In genomic region chrX:68710870-68711576, GRCh38 we compare ENCODE assay signal across 8 cellular contexts.
A peak's percentile ranks its signal among the peaks of the same experiment; 100 is the strongest.
DNase-seq lines count a peak whose midpoint lies in the region; ATAC-seq, FAIRE-seq and TF ChIP-seq lines count a peak whose summit lies in the region.

No MANE protein-coding gene starts in this region.

- POLR2A ChIA-PET in AG04449 (lab: Yijun Ruan, JAX) = no interaction called here

- no peak overlapping the region for H3K4me3 Mint-ChIP-seq in activated T-helper 17 cell treated with anti-CD3 and anti-CD28 coated beads, Interleukin-2, amount 50 U/mL, for 72 hours

- CTCF ChIA-PET in AG04449 (lab: Yijun Ruan, JAX) = interaction anchor here (0.5 to 5.8 kb wide), 17 partner anchors 8 to 528 kb away, joined by 3 to 69 read pairs (median 4); no protein-coding TSS in a partner anchor

- H3K4me3 ChIP-seq in AG04449 (ENCODE audit: low read depth, low read length) (no peak overlapping the region), GM12864 (ENCODE audit: low read depth, low read length) (no peak overlapping the region)

- H3K27ac Mint-ChIP-seq in activated T-helper 17 cell treated with anti-CD3 and anti-CD28 coated beads, Interleukin-2, amount 50 U/mL, for 72 hours = no peak overlapping the region

- no peaks in the 10 kb centered on the region for H3K36me3 Mint-ChIP-seq in activated T-helper 17 cell treated with anti-CD3 and anti-CD28 coated beads, Interleukin-2, amount 50 U/mL, for 72 hours (ENCODE audit: low read depth)

- FAIRE-seq in frontal cortex (lab: Jason Lieb, UNC) = no peak

- DNase-seq in AG04449 (ENCODE audit: low read depth, low spot score) (no peak), GM12864 (ENCODE audit: low read depth) (no peak), HT-29 (ENCODE audit: low spot score) (peak; percentile 77), iPS-NIHi11 (ENCODE audit: low spot score) (peak; percentile 78), frontal cortex (ENCODE audit: low spot score in 2 of 2) (no peak)
- no peak for DNase-seq in activated effector memory CD4-positive, alpha-beta T cell treated with Interleukin-2 at 50 U/mL for 16 hours
- DNase-seq in activated CD8-positive, alpha-beta memory T cell treated with anti-CD3 and anti-CD28 coated beads, Interleukin-2, amount 50 U/mL, for 4 hours = no peak

- no peaks in the 10 kb centered on the region for H3K27me3 Mint-ChIP-seq in activated T-helper 17 cell treated with anti-CD3 and anti-CD28 coated beads, Interleukin-2, amount 50 U/mL, for 72 hours

- H3K4me1 Mint-ChIP-seq in activated T-helper 17 cell treated with anti-CD3 and anti-CD28 coated beads, Interleukin-2, amount 50 U/mL, for 72 hours = no peaks in the 10 kb centered on the region

- ATAC-seq in activated T-helper 17 cell treated with anti-CD3 and anti-CD28 coated beads, Interleukin-2, amount 50 U/mL, for 72 hours (replicated peaks) = peak; percentile 40

- H3K9me3 Mint-ChIP-seq in activated T-helper 17 cell treated with anti-CD3 and anti-CD28 coated beads, Interleukin-2, amount 50 U/mL, for 72 hours = no peaks in the 10 kb centered on the region

- TF ChIP-seq CTCF in AG04449 (IDR thresholded peaks at IDR 0.05; ENCODE audit: insufficient read depth, low read length, missing control alignments) (peak; percentile 64), GM12864 (IDR thresholded peaks at IDR 0.05; ENCODE audit: low read depth, low read length, missing control alignments) (peak; percentile 47)

Comparison
In these comparisons a context has a peak if more than half of its experiments do, and no peak if none do; other contexts are left out.
1. DNase-seq: peak in HT-29 (single experiment) and iPS-NIHi11 (single experiment); none in AG04449 (single experiment), GM12864 (single experiment), frontal cortex (0 of 2), activated effector memory CD4-positive, alpha-beta T cell treated with Interleukin-2 at 50 U/mL for 16 hours (single experiment) and activated CD8-positive, alpha-beta memory T cell treated with anti-CD3 and anti-CD28 coated beads, Interleukin-2, amount 50 U/mL, for 4 hours (single experiment).